23 cellular contexts compared by ENCODE assay signal in genomic region chr12:75129275-75129674, GRCh38.
DNase-seq lines count a peak whose midpoint lies in the region; ATAC-seq, FAIRE-seq and TF ChIP-seq lines count a peak whose summit lies in the region.
"Had no signal": no experiment of that assay in that cellular context is flagged by ENCODE, and none has a peak within 500 bp of the region (broad histone marks: within the 10 kb centered on the region; RNA-seq: fewer than 3 reads in every experiment).

No MANE protein-coding gene starts in this region.

- no peaks in the 10 kb centered on the region for H3K36me3 Mint-ChIP-seq in T-helper 2 cell treated with Interferon-gamma antibody and Interleukin-4, amounts not matched to agents 5 μg/mL and 100 μg/mL, for 36 hours (ENCODE audit: low read depth)
- H3K36me3 Mint-ChIP-seq: CD8-positive, alpha-beta T cell had no signal

- no peak overlapping the region for H2BK5ac ChIP-seq in H1 (ENCODE audit: low read depth, low read length)

- no peak overlapping the region for H2BK120ac ChIP-seq in H1 (replicated peaks; ENCODE audit: low read depth, low read length)

- H3K9me3 ChIP-seq in H1 (ENCODE audit: insufficient read depth in 2 of 2, low read depth in 1 of 2, low read length in 1 of 2), result no peaks in the 10 kb centered on the region
- H3K9me3 ChIP-seq in MG63, result no peaks in the 10 kb centered on the region
- H3K9me3 ChIP-seq: BE2C, BLaER1, Caco-2 had no signal

- H3K9me3 Mint-ChIP-seq in T-helper 2 cell treated with Interferon-gamma antibody and Interleukin-4, amounts not matched to agents 5 μg/mL and 100 μg/mL, for 36 hours, result no peaks in the 10 kb centered on the region
- H3K9me3 Mint-ChIP-seq: CD4-positive, alpha-beta T cell; CD8-positive, alpha-beta T cell had no signal

- H3K79me1 ChIP-seq in H1 (ENCODE audit: low read depth, low read length), result no peaks in the 10 kb centered on the region

- intact Hi-C loops in left colon (cut with DNase I, micrococcal nuclease) (no loop called here), Right ventricle myocardium superior (cut with DNase I) (no loop called here)

- no peak overlapping the region for H3K27ac Mint-ChIP-seq in T-helper 2 cell treated with Interferon-gamma antibody and Interleukin-4, amounts not matched to agents 5 μg/mL and 100 μg/mL, for 36 hours
- H3K27ac Mint-ChIP-seq: CD4-positive, alpha-beta T cell; CD8-positive, alpha-beta T cell had no signal

- TF ChIP-seq CTCF in LNCaP clone FGC (IDR thresholded peaks at IDR 0.05; ENCODE audit: control insufficient read depth, extremely low read depth, insufficient read depth), result no peak
- no peak for TF ChIP-seq CTCF in VCaP (conservative IDR thresholded peaks at IDR 0.05)
- TF ChIP-seq CTCF in H1 (IDR thresholded peaks at IDR 0.05; ENCODE audit: control extremely low read depth in 1 of 3, insufficient read depth in 1 of 3, low read depth in 1 of 3, low read length in 3 of 3), result no peak

- WGBS in H1 (ENCODE audit: extremely low coverage in 1 of 2, insufficient coverage in 1 of 2, insufficient read length in 1 of 2, insufficient replicate concordance in 2 of 2, low coverage in 1 of 2, low lambda C conversion rate in 2 of 2, missing lambda C conversion rate in 1 of 2), 2 experiments, result 95% methylated on average over 2 of the region's 2 CpGs; no CpG with 5 or more reads in 1 of the 2 experiments

- peak overlapping the region; percentile 25; the same call in 1 of the 2 replicates for H2AFZ ChIP-seq in H1 (ENCODE audit: low read length)

- no peak for TF ChIP-seq EP300 in H1 (IDR thresholded peaks at IDR 0.05; ENCODE audit: borderline replicate concordance in 1 of 2, low read depth in 2 of 2, low read length in 2 of 2)

- no peak overlapping the region for H2BK12ac ChIP-seq in H1 (ENCODE audit: low read depth, low read length)

- H3K36me3 ChIP-seq in H1 (ENCODE audit: control insufficient read depth in 2 of 4, insufficient read depth in 4 of 4, low read length in 3 of 4), result no peaks in the 10 kb centered on the region
- H3K36me3 ChIP-seq in MG63, result no peaks in the 10 kb centered on the region
- H3K36me3 ChIP-seq: BE2C, BLaER1 had no signal

- H3K4me1 Mint-ChIP-seq in T-helper 2 cell treated with Interferon-gamma antibody and Interleukin-4, amounts not matched to agents 5 μg/mL and 100 μg/mL, for 36 hours (ENCODE audit: low read depth), result no peaks in the 10 kb centered on the region

- H3K4me3 ChIP-seq in LNCaP clone FGC (ENCODE audit: low read depth, low read length), result no peak overlapping the region
- H3K4me3 ChIP-seq in H1 (ENCODE audit: extremely low read depth in 1 of 4, insufficient read depth in 2 of 4, low read depth in 3 of 4, low read length in 4 of 4), result no peak overlapping the region
- no peak overlapping the region for H3K4me3 ChIP-seq in MG63
- H3K4me3 ChIP-seq: BLaER1 had no signal

- peak; percentile 57 for ATAC-seq in left colon
- no peak for ATAC-seq in Right ventricle myocardium superior (ENCODE audit: poor library complexity)
- ATAC-seq: CD8-positive, alpha-beta T cell had no signal

- H3K27ac ChIP-seq in VCaP (peak overlapping the region; percentile 44), H1 (ENCODE audit: low read depth, low read length) (no peak overlapping the region)
- H3K27ac ChIP-seq: BLaER1 had no signal

- H3K14ac ChIP-seq in H1 (ENCODE audit: insufficient read length), result no peak overlapping the region

- H3K56ac ChIP-seq in H1 (replicated peaks; ENCODE audit: insufficient read length, low read depth, low read length), result no peak overlapping the region

- H2BK20ac ChIP-seq in H1 (ENCODE audit: low read length), result no peak overlapping the region

- no peak for TF ChIP-seq POLR2A in H1 (IDR thresholded peaks at IDR 0.05; ENCODE audit: control extremely low read depth in 1 of 2, low read depth in 2 of 2, low read length in 2 of 2)

- H3K79me2 ChIP-seq in H1 (ENCODE audit: control insufficient read depth in 1 of 2, insufficient read depth in 2 of 2, low read length in 2 of 2), result no peaks in the 10 kb centered on the region

- no peaks in the 10 kb centered on the region for H3K27me3 Mint-ChIP-seq in T-helper 2 cell treated with Interferon-gamma antibody and Interleukin-4, amounts not matched to agents 5 μg/mL and 100 μg/mL, for 36 hours (ENCODE audit: low read depth)
- H3K27me3 Mint-ChIP-seq: CD4-positive, alpha-beta T cell had no signal

- POLR2A ChIA-PET in H1 (lab: Charles Lee; ENCODE audit: partially characterized antibody), result no interaction called here

- DNase-seq in LNCaP clone FGC (ENCODE audit: low read depth) (peak; percentile 91), H1 (ENCODE audit: low read depth in 1 of 2, low spot score in 2 of 2) (no peak), left colon (no peak), Right ventricle myocardium superior (no peak), MG63 (no peak), T1000 (lab: John Stamatoyannopoulos, UW) (no peak)
- DNase-seq in T-helper 2 cell treated with Interferon-gamma antibody and Interleukin-4, amounts not matched to agents 5 μg/mL and 100 μg/mL, for 36 hours (ENCODE audit: low spot score), result no peak
- DNase-seq: 8988T; ACHN; BE2C; C1 segment of cervical spinal cord; Caco-2; Calu3; CD4-positive, alpha-beta T cell; CD8-positive, alpha-beta T cell; DMS79 treated with DMSO at 0.1 percent for 48 hours; GF-D8 had no signal

- no peak overlapping the region for H3K4ac ChIP-seq in H1 (replicated peaks; ENCODE audit: insufficient read length, low read depth, low read length)

- H3K4me1 ChIP-seq in H1 (replicated peaks in 1 of 4; ENCODE audit: control insufficient read depth in 3 of 4, insufficient read depth in 4 of 4, low read length in 3 of 4), result no peaks in the 10 kb centered on the region
- H3K4me1 ChIP-seq: BE2C, BLaER1, Caco-2 had no signal

- no peak overlapping the region for H4K91ac ChIP-seq in H1 (replicated peaks; ENCODE audit: insufficient read length, low read length)

- H3K23me2 ChIP-seq in H1 (ENCODE audit: low read depth, low read length), result no peaks in the 10 kb centered on the region

- H2BK15ac ChIP-seq in H1 (ENCODE audit: low read length), result no peak overlapping the region

- FAIRE-seq in H1 (lab: Jason Lieb, UNC), result no peak
- FAIRE-seq: A204.1, G401.6, GM12891, GM19239 had no signal

- H3K27me3 ChIP-seq in H1 (replicated peaks in 1 of 4; ENCODE audit: control insufficient read depth in 3 of 4, extremely low read depth in 1 of 4, insufficient read depth in 3 of 4, low read length in 3 of 4) (no peaks in the 10 kb centered on the region), MG63 (no peaks in the 10 kb centered on the region)
- H3K27me3 ChIP-seq: BLaER1 had no signal

- no peak overlapping the region for H2AK5ac ChIP-seq in H1 (ENCODE audit: low read depth, low read length)

- H3K18ac ChIP-seq in H1 (ENCODE audit: extremely low read depth, low read length), result no peak overlapping the region

- no peak overlapping the region for H3K9ac ChIP-seq in H1 (replicated peaks in 1 of 4; ENCODE audit: extremely low read depth in 1 of 4, low read depth in 3 of 4, low read length in 3 of 4)
- H3K9ac ChIP-seq: BLaER1 had no signal

- no peaks in the 10 kb centered on the region for H4K20me1 ChIP-seq in H1 (replicated peaks in 1 of 2; ENCODE audit: control insufficient read depth in 1 of 2, insufficient read depth in 2 of 2, low read length in 2 of 2)
- H4K20me1 ChIP-seq: BLaER1 had no signal

- no peak overlapping the region for H4K8ac ChIP-seq in H1 (ENCODE audit: extremely low read depth, insufficient read depth, low read length)

- no peak overlapping the region for H4K5ac ChIP-seq in H1 (ENCODE audit: insufficient read length, low read depth, low read length)

- no peak for TF ChIP-seq RAD21 in H1 (IDR thresholded peaks at IDR 0.05 in 1 of 2, conservative IDR thresholded peaks at IDR 0.05 in 1 of 2; ENCODE audit: low read depth in 2 of 2, low read length in 2 of 2)

- H3K4me2 ChIP-seq in H1 (ENCODE audit: insufficient read depth in 1 of 2, low read depth in 2 of 2, low read length in 2 of 2), result no peak overlapping the region
- H3K4me2 ChIP-seq: BLaER1 had no signal

- no peak overlapping the region for H3K23ac ChIP-seq in H1 (ENCODE audit: insufficient read length)

- no peak overlapping the region for H3K4me3 Mint-ChIP-seq in T-helper 2 cell treated with Interferon-gamma antibody and Interleukin-4, amounts not matched to agents 5 μg/mL and 100 μg/mL, for 36 hours
- H3K4me3 Mint-ChIP-seq: CD4-positive, alpha-beta T cell; CD8-positive, alpha-beta T cell had no signal

- CTCF ChIA-PET in H1 (lab: Charles Lee; ENCODE audit: partially characterized antibody), result interaction anchor here (0.6 to 1.0 kb wide), 2 partner anchors 14 to 342 kb away, joined by 3 read pairs; no protein-coding TSS in a partner anchor

TF ChIP-seq in H1, 55 proteins besides CTCF, POLR2A, EP300 and RAD21:
- no peak for TF ChIP-seq POU5F1 (IDR thresholded peaks at IDR 0.05; ENCODE audit: low read depth, low read length)
- TF ChIP-seq CHD2 (IDR thresholded peaks at IDR 0.05; ENCODE audit: low read length), result no peak
- TF ChIP-seq CREB1 (IDR thresholded peaks at IDR 0.05), result no peak
- no peak for TF ChIP-seq ASH2L (IDR thresholded peaks at IDR 0.05; ENCODE audit: low read length)
- no peak for TF ChIP-seq GTF2F1 (IDR thresholded peaks at IDR 0.05; ENCODE audit: borderline replicate concordance, low read depth, low read length)
